Comparison of ENCODE assay signal across 15 cellular contexts in genomic region chr20:62253398-62253797, GRCh38. TPM values are rescaled to one million over a fixed set of nuclear protein-coding genes. Genes with fewer than 3 reads are reported as not detected.
DNase-seq lines count a peak whose midpoint lies in the region; ATAC-seq and TF ChIP-seq lines count a peak whose summit lies in the region.
"Had no signal": no experiment of that assay in that cellular context is flagged by ENCODE, and none has a peak within 500 bp of the region (broad histone marks: within the 10 kb centered on the region; RNA-seq: fewer than 3 reads in every experiment).

No MANE protein-coding gene starts in this region.

- no peak overlapping the region for H3K27ac ChIP-seq in BLaER1 treated with 17β-estradiol and CSF1 and Interleukin-3, amounts not matched to agents 10 nM and 100 nM
- H3K27ac ChIP-seq in HEK293 (ENCODE audit: extremely low read depth, low read depth, low read length) = no peak overlapping the region
- no peak overlapping the region for H3K27ac ChIP-seq in trophoblast cell (ENCODE audit: low read depth, low read length)
- no peak overlapping the region for H3K27ac ChIP-seq in esophagus muscularis mucosa (replicated peaks in 1 of 4)
- H3K27ac ChIP-seq: A549, GM23248 had no signal

- no peaks in the 10 kb centered on the region for H3K27me3 Mint-ChIP-seq in activated T-helper 17 cell treated with anti-CD3 and anti-CD28 coated beads, Interleukin-2, amount 50 U/mL, for 72 hours
- H3K27me3 Mint-ChIP-seq: CD4-positive, CD25-positive, alpha-beta regulatory T cell had no signal

- no peak overlapping the region for H3K14ac ChIP-seq in trophoblast cell (ENCODE audit: low read length)

- H3K4me3 ChIP-seq in BLaER1 treated with 17β-estradiol and CSF1 and Interleukin-3, amounts not matched to agents 10 nM and 100 nM = no peak overlapping the region
- no peak overlapping the region for H3K4me3 ChIP-seq in HEK293 (ENCODE audit: low read depth, low read length)
- no peak overlapping the region for H3K4me3 ChIP-seq in trophoblast cell (ENCODE audit: low read depth, low read length)
- H3K4me3 ChIP-seq in esophagus muscularis mucosa = no peak overlapping the region
- H3K4me3 ChIP-seq: A549, GM23248 had no signal

- no peak for TF ChIP-seq CTCF in HEK293 (tag by site-specific recombination; IDR thresholded peaks at IDR 0.05)
- no peak for TF ChIP-seq CTCF in esophagus muscularis mucosa (IDR thresholded peaks at IDR 0.05)

- no CpG with 5 or more reads among the region's 6 CpGs for WGBS in trophoblast cell (ENCODE audit: extremely low coverage, insufficient coverage, insufficient read length)
- WGBS in esophagus muscularis mucosa = 93% methylated on average over 6 of the region's 6 CpGs

- peaks cover 46 to 59% (median 53%) of the 10 kb centered on the region in 10 experiments for H3K4me1 ChIP-seq in BLaER1 treated with 17β-estradiol and CSF1 and Interleukin-3, amounts not matched to agents 10 nM and 100 nM
- H3K4me1 ChIP-seq in HEK293 (ENCODE audit: control insufficient read depth, insufficient read depth, low read length) (no peaks in the 10 kb centered on the region), trophoblast cell (ENCODE audit: control insufficient read depth in 1 of 2, insufficient read depth in 2 of 2, low read length in 2 of 2) (no peaks in the 10 kb centered on the region), esophagus muscularis mucosa (peaks cover 0 to 17% (median 9%) of the 10 kb centered on the region in 4 donors)
- H3K4me1 ChIP-seq: A549 had no signal

- H2AK5ac ChIP-seq in trophoblast cell (ENCODE audit: low read length) = no peak overlapping the region

- H3K79me1 ChIP-seq in trophoblast cell (ENCODE audit: low read length) = no peaks in the 10 kb centered on the region

- H3K4me1 Mint-ChIP-seq in activated T-helper 17 cell treated with anti-CD3 and anti-CD28 coated beads, Interleukin-2, amount 50 U/mL, for 72 hours = peaks cover 13% of the 10 kb centered on the region

- no peak overlapping the region for H3K9ac ChIP-seq in BLaER1 treated with 17β-estradiol and CSF1 and Interleukin-3, amounts not matched to agents 10 nM and 100 nM
- no peak overlapping the region for H3K9ac ChIP-seq in trophoblast cell (ENCODE audit: low read length)
- H3K9ac ChIP-seq: GM23248 had no signal

- POLR2A ChIA-PET in HEK293 (lab: Yijun Ruan, JAX) = no interaction called here

- no peaks in the 10 kb centered on the region for H3K27me3 ChIP-seq in BLaER1 treated with 17β-estradiol and CSF1 and Interleukin-3, amounts not matched to agents 10 nM and 100 nM
- no peaks in the 10 kb centered on the region for H3K27me3 ChIP-seq in trophoblast cell (ENCODE audit: insufficient read depth, low read length)
- H3K27me3 ChIP-seq in esophagus muscularis mucosa = no peaks in the 10 kb centered on the region

- H3K4me3 Mint-ChIP-seq in activated T-helper 17 cell treated with anti-CD3 and anti-CD28 coated beads, Interleukin-2, amount 50 U/mL, for 72 hours = no peak overlapping the region
- H3K4me3 Mint-ChIP-seq: CD4-positive, CD25-positive, alpha-beta regulatory T cell had no signal

- peak overlapping the region in 9 of 11 experiments; percentile 73 to 92 (median 78); a peak in 10 of 22 replicates for H3K4me2 ChIP-seq in BLaER1 treated with 17β-estradiol and CSF1 and Interleukin-3, amounts not matched to agents 10 nM and 100 nM
- no peak overlapping the region for H3K4me2 ChIP-seq in trophoblast cell (ENCODE audit: low read length)
- H3K4me2 ChIP-seq: A549 had no signal

- no peak for TF ChIP-seq EP300 in esophagus muscularis mucosa (IDR thresholded peaks at IDR 0.05)

- DNase-seq in trophoblast cell (no peak), esophagus muscularis mucosa (ENCODE audit: extremely low spot score) (no peak), NOMO-1 treated with DMSO at 0.1 percent for 48 hours (lab: John Stamatoyannopoulos, UW; ENCODE audit: unreplicated experiment) (no peak)
- DNase-seq: CD4-positive, CD25-positive, alpha-beta regulatory T cell; GM23248; H7 had no signal

- no peak overlapping the region for H2AFZ ChIP-seq in trophoblast cell (ENCODE audit: insufficient read depth, low read length, poor library complexity)
- H2AFZ ChIP-seq: GM23248 had no signal

- H3K4ac ChIP-seq in trophoblast cell (ENCODE audit: low read depth, low read length) = no peak overlapping the region

- peaks cover 29% of the 10 kb centered on the region for H3K36me3 Mint-ChIP-seq in activated T-helper 17 cell treated with anti-CD3 and anti-CD28 coated beads, Interleukin-2, amount 50 U/mL, for 72 hours (ENCODE audit: low read depth)

- no peak for TF ChIP-seq POLR2A in esophagus muscularis mucosa (IDR thresholded peaks at IDR 0.05; ENCODE audit: low read depth)

- H4K12ac ChIP-seq in trophoblast cell (ENCODE audit: low read depth, low read length) = no peak overlapping the region

- no peak overlapping the region for H4K91ac ChIP-seq in trophoblast cell (ENCODE audit: low read depth, low read length)

- H4K20me1 ChIP-seq in BLaER1 treated with 17β-estradiol and CSF1 and Interleukin-3, amounts not matched to agents 10 nM and 100 nM = peaks cover 76 to 100% (median 98%) of the 10 kb centered on the region in 11 experiments

- no peaks in the 10 kb centered on the region for H3K9me3 Mint-ChIP-seq in activated T-helper 17 cell treated with anti-CD3 and anti-CD28 coated beads, Interleukin-2, amount 50 U/mL, for 72 hours

- H3K9me3 ChIP-seq in BLaER1 treated with 17β-estradiol and CSF1 and Interleukin-3, amounts not matched to agents 10 nM and 100 nM (replicated peaks in 1 of 11) = no peaks in the 10 kb centered on the region
- H3K9me3 ChIP-seq in HEK293 (ENCODE audit: control insufficient read depth, insufficient read depth, low read depth, low read length) (no peaks in the 10 kb centered on the region), trophoblast cell (ENCODE audit: insufficient read depth, low read depth, low read length) (no peaks in the 10 kb centered on the region), esophagus muscularis mucosa (no peaks in the 10 kb centered on the region)
- H3K9me3 ChIP-seq: A549 had no signal

- no peak overlapping the region for H4K8ac ChIP-seq in trophoblast cell (ENCODE audit: low read depth, low read length)

- H2BK12ac ChIP-seq in trophoblast cell (ENCODE audit: low read length) = no peak overlapping the region

- H2BK120ac ChIP-seq in trophoblast cell (ENCODE audit: insufficient read depth, low read length, poor library complexity) = no peak overlapping the region

- H2BK5ac ChIP-seq in trophoblast cell (ENCODE audit: low read depth, low read length, poor library complexity) = no peak overlapping the region

- H3K18ac ChIP-seq in trophoblast cell (ENCODE audit: low read length) = no peak overlapping the region

- no peak for ATAC-seq in activated T-helper 17 cell treated with anti-CD3 and anti-CD28 coated beads, Interleukin-2, amount 50 U/mL, for 72 hours (replicated peaks)
- ATAC-seq in HG03175 (IDR thresholded peaks at IDR 0.05; ENCODE audit: unreplicated experiment) = no peak
- ATAC-seq: HepG2 had no signal

- H3K36me3 ChIP-seq in BLaER1 treated with 17β-estradiol and CSF1 and Interleukin-3, amounts not matched to agents 10 nM and 100 nM = peaks cover 0 to 32% (median 15%) of the 10 kb centered on the region in 11 experiments; a peak in 16 of 22 replicates
- H3K36me3 ChIP-seq in HEK293 (ENCODE audit: control insufficient read depth in 2 of 2, insufficient read depth in 1 of 2, low read length in 2 of 2) = peaks cover 0 to 28% of the 10 kb centered on the region in 2 experiments; a peak in 2 of 3 replicates
- peaks cover 22 to 23% of the 10 kb centered on the region in 2 experiments for H3K36me3 ChIP-seq in trophoblast cell (ENCODE audit: control insufficient read depth in 1 of 2, insufficient read depth in 2 of 2, low read length in 2 of 2)
- peaks cover 14 to 28% (median 23%) of the 10 kb centered on the region in 4 donors for H3K36me3 ChIP-seq in esophagus muscularis mucosa

- CTCF ChIA-PET in HEK293 (lab: Yijun Ruan, JAX) = interaction anchor here (0.5 kb wide), 1 partner anchor 95 kb away, joined by 3 read pairs; no protein-coding TSS in a partner anchor

- peak overlapping the region; percentile 67 for H3K27ac Mint-ChIP-seq in activated T-helper 17 cell treated with anti-CD3 and anti-CD28 coated beads, Interleukin-2, amount 50 U/mL, for 72 hours

- H3K23ac ChIP-seq in trophoblast cell (ENCODE audit: low read length) = peak overlapping the region; percentile 18

- intact Hi-C loops in esophagus muscularis mucosa (cut with DNase I) = no loop called here

- H3K79me2 ChIP-seq in trophoblast cell (ENCODE audit: control insufficient read depth, insufficient read depth, low read length, poor library complexity) = no peaks in the 10 kb centered on the region

TF ChIP-seq in HEK293, 187 proteins besides CTCF, POLR2A, EP300 and RAD21 (continues in another document):
- TF ChIP-seq ZNF248 (tag by site-specific recombination; IDR thresholded peaks at IDR 0.05) (no peak), ZNF600 (tag by site-specific recombination; IDR thresholded peaks at IDR 0.05) (peak; percentile 76), ZNF768 (tag by site-specific recombination; IDR thresholded peaks at IDR 0.05) (no peak), ZNF707 (tag by site-specific recombination; IDR thresholded peaks at IDR 0.05) (no peak), ZNF660 (tag by site-specific recombination; IDR thresholded peaks at IDR 0.05) (no peak), ZNF398 (tag by site-specific recombination; IDR thresholded peaks at IDR 0.05) (peak; percentile 51)

RNA-seq across cellular contexts. Expression of gene OSBPL2, which starts 15.1 kb away (rescaled TPM):
- 10 to 100 TPM; 25.6 to 34.7 TPM for total RNA-seq in activated T-helper 17 cell treated with anti-CD3 and anti-CD28 coated beads, Interleukin-2, amount 50 U/mL, for 72 hours
- polyA plus RNA-seq in trophoblast cell (2013) = 57.6 and 60.3 TPM in 2 replicates
- 10 to 100 TPM; 34.5 to 52.7 (median 44.2) TPM for total RNA-seq in esophagus muscularis mucosa

RNA-seq across cellular contexts. Expression of gene HRH3, which starts 33.3 kb away (rescaled TPM):
- not detected for total RNA-seq in activated T-helper 17 cell treated with anti-CD3 and anti-CD28 coated beads, Interleukin-2, amount 50 U/mL, for 72 hours
- polyA plus RNA-seq in trophoblast cell (2013) = 0.15 and 0.18 TPM in 2 replicates
- not detected for total RNA-seq in esophagus muscularis mucosa
- total RNA-seq: CD4-positive, CD25-positive, alpha-beta regulatory T cell; Daoy; GM23248 had no signal
- polyA plus RNA-seq: A549; AG04450; BJ; CD4-positive, CD25-positive, alpha-beta regulatory T cell; GM23248; HepG2 had no signal

RNA-seq across cellular contexts. Expression of gene ADRM1, which starts 49.4 kb away (rescaled TPM):
- 100 to 1,000 TPM in 1 of 2 donors, 10 to 100 TPM in 1; 67.3 to 132 TPM for total RNA-seq in activated T-helper 17 cell treated with anti-CD3 and anti-CD28 coated beads, Interleukin-2, amount 50 U/mL, for 72 hours
- polyA plus RNA-seq in trophoblast cell (2013) = 164 and 175 TPM in 2 replicates
- 100 to 1,000 TPM; 127 to 184 (median 173) TPM for total RNA-seq in esophagus muscularis mucosa
